In the genomic region with DNA sequence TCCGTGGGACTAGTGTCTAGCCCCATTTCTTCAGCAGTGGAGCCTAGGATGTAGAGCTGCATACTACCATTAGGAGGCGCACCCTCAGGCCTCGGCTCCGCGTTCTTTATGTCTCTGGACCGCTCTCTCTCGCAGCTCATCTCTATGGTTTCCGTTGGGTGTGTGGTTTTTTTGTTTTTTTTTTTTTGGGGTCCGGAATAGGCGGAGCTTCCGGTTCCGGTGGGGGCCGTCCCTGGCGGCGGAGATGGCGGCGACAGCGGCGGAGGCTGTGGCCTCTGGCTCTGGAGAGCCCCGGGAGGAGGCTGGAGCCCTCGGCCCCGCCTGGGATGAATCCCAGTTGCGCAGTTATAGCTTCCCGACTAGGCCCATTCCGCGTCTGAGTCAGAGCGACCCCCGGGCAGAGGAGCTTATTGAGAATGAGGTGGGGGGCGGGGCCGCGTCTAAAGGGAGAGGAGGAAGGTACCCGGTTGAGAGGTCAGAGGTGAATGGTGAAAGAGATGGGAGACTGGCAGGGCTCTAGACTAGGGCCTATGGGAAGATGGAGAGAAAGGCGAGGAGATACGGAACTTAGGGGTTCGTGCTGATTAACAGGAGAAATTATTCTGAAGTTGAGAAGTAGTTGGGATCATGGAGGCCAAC, we compare ENCODE assay signal across 8 cellular contexts. TPM values are rescaled to one million over a fixed set of nuclear protein-coding genes. Genes with fewer than 3 reads are reported as not detected.
DNase-seq lines count a peak whose midpoint lies in the region; ATAC-seq and TF ChIP-seq lines count a peak whose summit lies in the region.

A gene (plus strand): TSS at position 229 of the 639 bp plus-strand sequence. CDS start 16 bp downstream, at position 245.

- no peaks in the 10 kb centered on the region for H3K27me3 ChIP-seq in CD8-positive, alpha-beta memory T cell (ENCODE audit: insufficient read depth, low read length, poor library complexity, severe bottlenecking)
- no peaks in the 10 kb centered on the region for H3K27me3 ChIP-seq in lung (ENCODE audit: control insufficient read depth, insufficient read depth)

- peak within 1 kb of the TSS; percentile 78 for H3K4me3 ChIP-seq in CD8-positive, alpha-beta memory T cell (ENCODE audit: low read length)
- H3K4me3 ChIP-seq in lung: peak within 1 kb of the TSS; percentile 80

- DNase-seq in CD8-positive, alpha-beta memory T cell: peak; percentile 76 to 93 (median 89)
- DNase-seq in HK-2 (ENCODE audit: unreplicated experiment) (peak; percentile 89), NCI-H82 treated with DMSO at 0.1 percent for 48 hours (lab: John Stamatoyannopoulos, UW; ENCODE audit: unreplicated experiment) (peak; percentile 84), lung (ENCODE audit: low spot score) (peak; percentile 90)
- DNase-seq in activated CD8-positive, alpha-beta T cell treated with anti-CD3 and anti-CD28 coated beads for 36 hours: peak; percentile 96
- DNase-seq in effector CD4-positive, alpha-beta T cell: peak; percentile 84
- DNase-seq in stimulated activated CD4-positive, alpha-beta T cell treated with anti-CD3 and anti-CD28 coated beads, TNF-alpha, amount 100 ng/mL, for 4 hours (ENCODE audit: low read depth in 3 of 3): peak; percentile 60 to 82 (median 75)

- H3K4me3 Mint-ChIP-seq in CD8-positive, alpha-beta memory T cell: peak within 1 kb of the TSS in 1 of 7 donors; percentile 13
- H3K4me3 Mint-ChIP-seq in activated CD8-positive, alpha-beta T cell treated with anti-CD3 and anti-CD28 coated beads for 36 hours: no peak within 1 kb of the TSS

- H3K36me3 ChIP-seq in CD8-positive, alpha-beta memory T cell (ENCODE audit: insufficient read depth, low read length): peaks cover 16% of the 10 kb centered on the region
- H3K36me3 ChIP-seq in lung (ENCODE audit: control insufficient read depth in 2 of 2, insufficient read depth in 2 of 2, low read length in 2 of 2): peaks cover 13 to 16% of the 10 kb centered on the region in 2 donors

- H3K27ac ChIP-seq in CD8-positive, alpha-beta memory T cell (ENCODE audit: low read depth, low read length): peak within 1 kb of the TSS; percentile 58
- H3K27ac ChIP-seq in lung (ENCODE audit: low read depth in 1 of 2, low read length in 1 of 2): peak within 1 kb of the TSS; percentile 57 to 63

- CTCF ChIA-PET in CD8-positive, alpha-beta memory T cell (lab: Charles Lee): interaction anchor here (0.7 to 3.0 kb wide), 22 partner anchors 9 to 478 kb away, joined by 3 to 18 read pairs (median 5); a partner anchor contains a TSS
- CTCF ChIA-PET in activated CD8-positive, alpha-beta T cell treated with anti-CD3 and anti-CD28 coated beads for 36 hours (lab: Charles Lee): interaction anchor here (0.6 to 4.6 kb wide), 15 partner anchors 9 to 373 kb away, joined by 3 to 39 read pairs (median 5); no protein-coding TSS in a partner anchor

- H3K27me3 Mint-ChIP-seq in CD8-positive, alpha-beta memory T cell: peaks cover 0 to 1% of the 10 kb centered on the region in 2 donors
- no peaks in the 10 kb centered on the region for H3K27me3 Mint-ChIP-seq in activated CD8-positive, alpha-beta T cell treated with anti-CD3 and anti-CD28 coated beads for 36 hours

- no peaks in the 10 kb centered on the region for H3K9me3 Mint-ChIP-seq in CD8-positive, alpha-beta memory T cell
- no peaks in the 10 kb centered on the region for H3K9me3 Mint-ChIP-seq in activated CD8-positive, alpha-beta T cell treated with anti-CD3 and anti-CD28 coated beads for 36 hours

- ATAC-seq in GM19452 (IDR thresholded peaks at IDR 0.05; ENCODE audit: unreplicated experiment): peak; percentile 94
- peak; percentile 98 for ATAC-seq in activated CD8-positive, alpha-beta T cell treated with anti-CD3 and anti-CD28 coated beads for 36 hours
- ATAC-seq in lung (ENCODE audit: insufficient read depth, low FRiP score): peak; percentile 100

- H3K9me3 ChIP-seq in CD8-positive, alpha-beta memory T cell (ENCODE audit: low read length): no peaks in the 10 kb centered on the region
- no peaks in the 10 kb centered on the region for H3K9me3 ChIP-seq in lung (ENCODE audit: control insufficient read depth in 2 of 2, insufficient read depth in 1 of 2, low read length in 1 of 2)

- intact Hi-C loops in activated CD8-positive, alpha-beta T cell treated with anti-CD3 and anti-CD28 coated beads for 36 hours (cut with micrococcal nuclease): no loop called here

- peak; percentile 76 for TF ChIP-seq CTCF in activated CD8-positive, alpha-beta T cell treated with anti-CD3 and anti-CD28 coated beads for 36 hours (IDR thresholded peaks at IDR 0.05)
- TF ChIP-seq CTCF in lung (IDR thresholded peaks at IDR 0.05; ENCODE audit: control extremely low read depth, extremely low read depth): peak; percentile 82

- H3K4me1 ChIP-seq in CD8-positive, alpha-beta memory T cell (ENCODE audit: insufficient read depth, low read length): peaks cover 36% of the 10 kb centered on the region
- H3K4me1 ChIP-seq in lung (ENCODE audit: control insufficient read depth in 2 of 2, insufficient read depth in 2 of 2, low read length in 2 of 2): peaks cover 0 to 2% of the 10 kb centered on the region in 2 donors

- 1% methylated on average over 35 of the region's 35 CpGs for WGBS in lung, 2 donors

- peak within 1 kb of the TSS in 5 of 8 donors; percentile 11 to 84 (median 47) for H3K27ac Mint-ChIP-seq in CD8-positive, alpha-beta memory T cell
- H3K27ac Mint-ChIP-seq in activated CD8-positive, alpha-beta T cell treated with anti-CD3 and anti-CD28 coated beads for 36 hours: no peak within 1 kb of the TSS

- peaks cover 10 to 13% (median 13%) of the 10 kb centered on the region in 3 donors for H3K4me1 Mint-ChIP-seq in CD8-positive, alpha-beta memory T cell
- peaks cover 22% of the 10 kb centered on the region for H3K4me1 Mint-ChIP-seq in activated CD8-positive, alpha-beta T cell treated with anti-CD3 and anti-CD28 coated beads for 36 hours (ENCODE audit: low read depth)

- peaks cover 0 to 34% (median 10%) of the 10 kb centered on the region in 3 donors for H3K36me3 Mint-ChIP-seq in CD8-positive, alpha-beta memory T cell
- H3K36me3 Mint-ChIP-seq in activated CD8-positive, alpha-beta T cell treated with anti-CD3 and anti-CD28 coated beads for 36 hours (ENCODE audit: low read depth): peaks cover 31% of the 10 kb centered on the region

- POLR2A ChIA-PET in CD8-positive, alpha-beta memory T cell (lab: Charles Lee): interaction anchor here (0.6 to 1.3 kb wide), 10 partner anchors 10 to 917 kb away, joined by 3 to 6 read pairs (median 4); no protein-coding TSS in a partner anchor
- POLR2A ChIA-PET in activated CD8-positive, alpha-beta T cell treated with anti-CD3 and anti-CD28 coated beads for 36 hours (lab: Charles Lee): interaction anchor here (0.6 to 2.8 kb wide), 9 partner anchors 9 to 207 kb away, joined by 3 to 7 read pairs (median 4); a partner anchor contains a TSS

RNA-seq across cellular contexts. Expression of the gene that starts here (rescaled TPM):
- total RNA-seq in CD8-positive, alpha-beta memory T cell: 10 to 100 TPM; 48.6 to 52.8 TPM
- polyA plus RNA-seq in CD8-positive, alpha-beta memory T cell: 29.7 TPM
- total RNA-seq in activated CD8-positive, alpha-beta T cell treated with anti-CD3 and anti-CD28 coated beads for 36 hours: 10 to 100 TPM; 35.3 to 36.5 TPM
- 10 to 100 TPM; 18.1 to 32.3 TPM for total RNA-seq in lung
- polyA plus RNA-seq in lung: 1 to 10 TPM; 6.9 to 9.2 TPM

Comparison
In these comparisons a context has a peak if more than half of its experiments do, and no peak if none do; other contexts are left out.
1. Peak in every context shown above with its lines: DNase-seq, ATAC-seq, H3K4me3 ChIP-seq and H3K27ac ChIP-seq.